8 cellular contexts compared by ENCODE assay signal in the genomic region with DNA sequence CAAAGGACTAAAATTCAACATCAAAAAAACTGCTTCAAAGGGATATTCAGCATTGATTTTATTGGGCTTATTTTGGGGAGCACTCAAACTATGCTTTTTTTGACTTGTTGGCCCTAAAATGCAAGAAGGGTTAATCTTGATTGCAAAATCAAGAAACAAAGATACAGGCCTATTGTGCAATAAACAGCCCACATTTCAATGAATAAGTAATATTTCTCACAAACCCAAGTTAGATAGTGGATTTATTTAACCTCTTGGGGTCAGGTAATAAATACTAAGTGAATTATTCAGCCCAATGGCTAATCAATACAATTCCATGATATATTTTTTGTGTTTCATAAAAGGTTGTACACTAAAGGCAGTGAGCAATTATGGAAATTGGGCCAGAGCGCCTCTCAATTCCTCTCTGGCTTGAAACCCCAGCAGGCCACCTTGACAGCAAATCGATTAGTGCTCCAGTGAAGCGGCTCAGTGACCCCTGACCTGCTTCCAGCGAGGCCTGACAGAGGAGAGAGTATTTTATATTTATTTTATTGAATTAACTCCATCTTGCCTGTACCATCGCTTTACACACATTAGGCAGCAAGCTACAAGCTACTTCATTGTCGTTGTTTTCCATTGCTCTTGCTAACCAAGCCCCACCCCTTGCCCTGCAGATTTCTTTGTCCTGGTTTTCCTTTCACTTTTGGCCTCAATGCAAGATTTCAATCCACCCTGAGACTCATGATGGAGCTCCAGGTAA.
A peak's percentile ranks its signal among the peaks of the same experiment; 100 is the strongest.
DNase-seq lines count a peak whose midpoint lies in the region; ATAC-seq and TF ChIP-seq lines count a peak whose summit lies in the region.

No MANE protein-coding gene starts in this region.

- no peak for TF ChIP-seq POLR2A in erythroblast (IDR thresholded peaks at IDR 0.05; ENCODE audit: low read length)

- H3K27ac ChIP-seq in ascending aorta: peak overlapping the region; percentile 27 to 60

- H3K36me3 ChIP-seq in ascending aorta: no peaks in the 10 kb centered on the region

- no peaks in the 10 kb centered on the region for H3K4me1 Mint-ChIP-seq in activated T-cell treated with anti-CD3 and anti-CD28 coated beads, Interleukin-2, amount 50 U/mL, for 4 hours (ENCODE audit: low read depth)

- ATAC-seq in GM19043 (IDR thresholded peaks at IDR 0.05; ENCODE audit: low read depth, unreplicated experiment) (peak; percentile 52), HG02970 (IDR thresholded peaks at IDR 0.05; ENCODE audit: low FRiP score, unreplicated experiment) (peak; percentile 48), sciatic nerve (peak; percentile 67)
- no peak for ATAC-seq in activated T-cell treated with anti-CD3 and anti-CD28 coated beads, Interleukin-2, amount 50 U/mL, for 4 hours

- H3K27me3 Mint-ChIP-seq in activated T-cell treated with anti-CD3 and anti-CD28 coated beads, Interleukin-2, amount 50 U/mL, for 4 hours (ENCODE audit: low read depth): peaks cover 25% of the 10 kb centered on the region

- H3K4me3 ChIP-seq in ascending aorta: peak overlapping the region in 1 of 2 donors; percentile 14

- no peaks in the 10 kb centered on the region for H3K36me3 Mint-ChIP-seq in activated T-cell treated with anti-CD3 and anti-CD28 coated beads, Interleukin-2, amount 50 U/mL, for 4 hours (ENCODE audit: insufficient read depth)

- DNase-seq in ascending aorta (ENCODE audit: low spot score in 2 of 2): no peak
- no peak for DNase-seq in sciatic nerve (ENCODE audit: low spot score)
- DNase-seq in activated T-cell treated with anti-CD3 and anti-CD28 coated beads, Interleukin-2, amount 50 U/mL, for 4 hours: no peak
- no peak for DNase-seq in erythroblast (lab: John Stamatoyannopoulos, UW)
- DNase-seq in LoVo (ENCODE audit: low spot score): no peak
- DNase-seq in NCI-H2081 (lab: John Stamatoyannopoulos, UW): no peak

- no peaks in the 10 kb centered on the region for H3K27me3 ChIP-seq in ascending aorta

- H3K4me1 ChIP-seq in ascending aorta: peaks cover 9 to 51% of the 10 kb centered on the region in 2 donors

- intact Hi-C loops in ascending aorta (cut with DNase I): no loop called here
- intact Hi-C loops in sciatic nerve (cut with DNase I): no loop called here

- no peak for TF ChIP-seq CTCF in ascending aorta (IDR thresholded peaks at IDR 0.05)

- peaks cover 4% of the 10 kb centered on the region for H3K9me3 Mint-ChIP-seq in activated T-cell treated with anti-CD3 and anti-CD28 coated beads, Interleukin-2, amount 50 U/mL, for 4 hours

- no peaks in the 10 kb centered on the region for H3K9me3 ChIP-seq in ascending aorta

- no peak overlapping the region for H3K4me3 Mint-ChIP-seq in activated T-cell treated with anti-CD3 and anti-CD28 coated beads, Interleukin-2, amount 50 U/mL, for 4 hours

Comparison
In these comparisons a context has a peak if more than half of its experiments do, and no peak if none do; other contexts are left out.
1. ATAC-seq: peak in GM19043 (single experiment), HG02970 (single experiment) and sciatic nerve (single experiment); none in activated T-cell treated with anti-CD3 and anti-CD28 coated beads, Interleukin-2, amount 50 U/mL, for 4 hours (0 of 2).